ENCODE assay signal across 28 cellular contexts in the genomic region with DNA sequence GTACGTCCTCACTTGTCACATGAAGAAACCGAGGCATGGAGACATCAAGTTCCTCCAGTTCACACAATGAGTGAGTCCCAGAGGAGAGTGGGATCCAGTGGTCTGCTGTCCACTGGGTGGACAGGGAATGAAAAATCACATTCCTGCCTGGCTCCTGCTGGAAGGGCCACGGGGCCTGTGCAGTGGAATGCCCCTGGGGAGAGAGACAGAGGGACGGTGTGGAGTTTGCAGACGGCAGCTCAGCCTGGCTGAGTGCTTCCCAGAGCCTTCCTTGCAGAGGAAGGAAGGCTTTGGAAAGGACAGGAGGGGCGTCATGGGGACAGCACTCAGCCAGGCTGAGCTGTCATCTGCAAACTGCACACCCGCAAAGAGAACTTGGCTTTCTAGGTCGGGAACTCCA.
DNase-seq lines count a peak whose midpoint lies in the region; ATAC-seq, FAIRE-seq and TF ChIP-seq lines count a peak whose summit lies in the region.
"Had no signal": no experiment of that assay in that cellular context is flagged by ENCODE, and none has a peak within 500 bp of the region (broad histone marks: within the 10 kb centered on the region; RNA-seq: fewer than 3 reads in every experiment).

No MANE protein-coding gene starts in this region.

- no peak overlapping the region for H2AK5ac ChIP-seq in H1 (ENCODE audit: low read depth, low read length)

- H3K27ac Mint-ChIP-seq in nephron (peak overlapping the region in 2 of 3 experiments; percentile 53 to 78), glutamatergic neuron (ENCODE audit: unreplicated experiment) (no peak overlapping the region), CD14-positive monocyte (peak overlapping the region in 1 of 7 donors; percentile 17)

- H3K4me3 Mint-ChIP-seq in nephron (no peak overlapping the region), glutamatergic neuron (ENCODE audit: unreplicated experiment) (no peak overlapping the region), CD14-positive monocyte (no peak overlapping the region)
- H3K4me3 Mint-ChIP-seq: CD4-positive, CD25-positive, alpha-beta regulatory T cell; H9 had no signal

- H4K91ac ChIP-seq in H1 (replicated peaks; ENCODE audit: insufficient read length, low read length) = no peak overlapping the region

- H3K36me3 Mint-ChIP-seq in nephron (ENCODE audit: low read depth) (no peaks in the 10 kb centered on the region), glutamatergic neuron (ENCODE audit: unreplicated experiment) (no peaks in the 10 kb centered on the region), CD14-positive monocyte (no peaks in the 10 kb centered on the region)
- H3K36me3 Mint-ChIP-seq: CD4-positive, CD25-positive, alpha-beta regulatory T cell had no signal

- H3K14ac ChIP-seq in H1 (ENCODE audit: insufficient read length) = no peak overlapping the region

- no peak overlapping the region for H2BK120ac ChIP-seq in H1 (replicated peaks; ENCODE audit: low read depth, low read length)

- H3K79me2 ChIP-seq in H1 (ENCODE audit: control insufficient read depth in 1 of 2, insufficient read depth in 2 of 2, low read length in 2 of 2) = no peaks in the 10 kb centered on the region

- H3K56ac ChIP-seq in H1 (replicated peaks; ENCODE audit: insufficient read length, low read depth, low read length) = no peak overlapping the region

- H3K79me1 ChIP-seq in H1 (ENCODE audit: low read depth, low read length) = no peaks in the 10 kb centered on the region

- no peaks in the 10 kb centered on the region for H3K9me3 ChIP-seq in left ventricle myocardium inferior (replicated peaks)
- no peaks in the 10 kb centered on the region for H3K9me3 ChIP-seq in H1 (ENCODE audit: insufficient read depth in 2 of 2, low read depth in 1 of 2, low read length in 1 of 2)
- H3K9me3 ChIP-seq: BE2C, SJSA1 had no signal

- H3K27me3 Mint-ChIP-seq in nephron (ENCODE audit: low read depth) (peaks cover 3% of the 10 kb centered on the region), glutamatergic neuron (ENCODE audit: unreplicated experiment) (peaks cover 8% of the 10 kb centered on the region), CD14-positive monocyte (ENCODE audit: low read depth in 3 of 3) (peaks cover 0 to 10% (median 3%) of the 10 kb centered on the region in 3 donors)
- H3K27me3 Mint-ChIP-seq: CD4-positive, CD25-positive, alpha-beta regulatory T cell had no signal

- no peak overlapping the region for H2BK20ac ChIP-seq in H1 (ENCODE audit: low read length)

- TF ChIP-seq EP300 in H1 (IDR thresholded peaks at IDR 0.05; ENCODE audit: borderline replicate concordance in 1 of 2, low read depth in 2 of 2, low read length in 2 of 2) = no peak

- H3K18ac ChIP-seq in H1 (ENCODE audit: extremely low read depth, low read length) = no peak overlapping the region

- TF ChIP-seq CTCF in left ventricle myocardium inferior (IDR thresholded peaks at IDR 0.05; ENCODE audit: borderline replicate concordance) (no peak), H1 (IDR thresholded peaks at IDR 0.05; ENCODE audit: control extremely low read depth in 1 of 3, insufficient read depth in 1 of 3, low read depth in 1 of 3, low read length in 3 of 3) (no peak), nephron (IDR thresholded peaks at IDR 0.05; ENCODE audit: unreplicated experiment in 3 of 3) (no peak), glutamatergic neuron (IDR thresholded peaks at IDR 0.05; ENCODE audit: partially characterized antibody, unreplicated experiment) (no peak), CD14-positive monocyte (IDR thresholded peaks at IDR 0.05) (no peak)

- FAIRE-seq in H1 (lab: Jason Lieb, UNC) = no peak
- FAIRE-seq: GM18507, HTR-8/SVneo had no signal

- no peak overlapping the region for H3K4me3 ChIP-seq in left ventricle myocardium inferior
- H3K4me3 ChIP-seq in H1 (ENCODE audit: extremely low read depth in 1 of 4, insufficient read depth in 2 of 4, low read depth in 3 of 4, low read length in 4 of 4) = no peak overlapping the region
- H3K4me3 ChIP-seq: SJSA1 had no signal

- no peak overlapping the region for H4K5ac ChIP-seq in H1 (ENCODE audit: insufficient read length, low read depth, low read length)

- TF ChIP-seq RAD21 in H1 (IDR thresholded peaks at IDR 0.05 in 1 of 2, conservative IDR thresholded peaks at IDR 0.05 in 1 of 2; ENCODE audit: low read depth in 2 of 2, low read length in 2 of 2) = no peak

- ATAC-seq in Right ventricle myocardium superior (ENCODE audit: poor library complexity) = no peak
- ATAC-seq: PC-3 had no signal

- H3K23ac ChIP-seq in H1 (ENCODE audit: insufficient read length) = no peak overlapping the region

- no peaks in the 10 kb centered on the region for H3K23me2 ChIP-seq in H1 (ENCODE audit: low read depth, low read length)

- no peak for TF ChIP-seq POLR2A in H1 (IDR thresholded peaks at IDR 0.05; ENCODE audit: control extremely low read depth in 1 of 2, low read depth in 2 of 2, low read length in 2 of 2)

- CTCF ChIA-PET in H1 (lab: Charles Lee; ENCODE audit: partially characterized antibody) = interaction anchor here (1.2 to 1.8 kb wide), 7 partner anchors 9 to 151 kb away, joined by 3 to 6 read pairs (median 5); a partner anchor contains a TSS

- H3K27me3 ChIP-seq in left ventricle myocardium inferior (ENCODE audit: low read depth) = no peaks in the 10 kb centered on the region
- H3K27me3 ChIP-seq in H1 (replicated peaks in 1 of 4; ENCODE audit: control insufficient read depth in 3 of 4, extremely low read depth in 1 of 4, insufficient read depth in 3 of 4, low read length in 3 of 4) = no peaks in the 10 kb centered on the region
- H3K27me3 ChIP-seq: BE2C, SJSA1 had no signal

- intact Hi-C loops in Right ventricle myocardium superior (cut with DNase I) = no loop called here
- intact Hi-C loops in left ventricle myocardium inferior (cut with micrococcal nuclease) = no loop called here
- intact Hi-C loops in CD14-positive monocyte (cut with micrococcal nuclease) = no loop called here

- H3K4me1 Mint-ChIP-seq in nephron = peaks cover 73% of the 10 kb centered on the region
- H3K4me1 Mint-ChIP-seq in glutamatergic neuron (ENCODE audit: low read depth, unreplicated experiment) = peaks cover 17% of the 10 kb centered on the region
- peaks cover 2% of the 10 kb centered on the region for H3K4me1 Mint-ChIP-seq in CD14-positive monocyte
- H3K4me1 Mint-ChIP-seq: CD4-positive, CD25-positive, alpha-beta regulatory T cell had no signal

- H4K20me1 ChIP-seq in H1 (replicated peaks in 1 of 2; ENCODE audit: control insufficient read depth in 1 of 2, insufficient read depth in 2 of 2, low read length in 2 of 2) = no peaks in the 10 kb centered on the region

- H3K27ac ChIP-seq in left ventricle myocardium inferior (replicated peaks) (no peak overlapping the region), H1 (ENCODE audit: low read depth, low read length) (no peak overlapping the region)
- H3K27ac ChIP-seq: SJSA1 had no signal

- H3K4me1 ChIP-seq in left ventricle myocardium inferior (peaks cover 35% of the 10 kb centered on the region), H1 (replicated peaks in 1 of 4; ENCODE audit: control insufficient read depth in 3 of 4, insufficient read depth in 4 of 4, low read length in 3 of 4) (peaks cover 0 to 9% (median 0%) of the 10 kb centered on the region in 4 experiments; a peak in 2 of 7 replicates)
- H3K4me1 ChIP-seq: BE2C had no signal

- POLR2A ChIA-PET in H1 (lab: Charles Lee; ENCODE audit: partially characterized antibody) = interaction anchor here (0.9 to 1.4 kb wide), 2 partner anchors 11 to 31 kb away, joined by 3 to 4 read pairs; no protein-coding TSS in a partner anchor

- H3K9me3 Mint-ChIP-seq in nephron = no peaks in the 10 kb centered on the region
- peaks cover 9% of the 10 kb centered on the region for H3K9me3 Mint-ChIP-seq in glutamatergic neuron (ENCODE audit: unreplicated experiment)
- H3K9me3 Mint-ChIP-seq in CD14-positive monocyte = no peaks in the 10 kb centered on the region
- H3K9me3 Mint-ChIP-seq: CD4-positive, CD25-positive, alpha-beta regulatory T cell; H9 had no signal

- no peak overlapping the region for H3K9ac ChIP-seq in H1 (replicated peaks in 1 of 4; ENCODE audit: extremely low read depth in 1 of 4, low read depth in 3 of 4, low read length in 3 of 4)

- no peak overlapping the region for H2BK15ac ChIP-seq in H1 (ENCODE audit: low read length)

- no peak overlapping the region for H2BK5ac ChIP-seq in H1 (ENCODE audit: low read depth, low read length)

- H4K8ac ChIP-seq in H1 (ENCODE audit: extremely low read depth, insufficient read depth, low read length) = peak overlapping the region; percentile 22; the same call in 1 of the 2 replicates

- WGBS in H1 (ENCODE audit: extremely low coverage in 1 of 2, insufficient coverage in 1 of 2, insufficient read length in 1 of 2, insufficient replicate concordance in 2 of 2, low coverage in 1 of 2, low lambda C conversion rate in 2 of 2, missing lambda C conversion rate in 1 of 2), 2 experiments = 84% methylated on average over 8 of the region's 8 CpGs; no CpG with 5 or more reads in 1 of the 2 experiments

- no peak overlapping the region for H3K4ac ChIP-seq in H1 (replicated peaks; ENCODE audit: insufficient read length, low read depth, low read length)

- no peak overlapping the region for H2BK12ac ChIP-seq in H1 (ENCODE audit: low read depth, low read length)

- H2AFZ ChIP-seq in H1 (ENCODE audit: low read length) = no peak overlapping the region

- H3K36me3 ChIP-seq in left ventricle myocardium inferior = no peaks in the 10 kb centered on the region
- H3K36me3 ChIP-seq in H1 (ENCODE audit: control insufficient read depth in 2 of 4, insufficient read depth in 4 of 4, low read length in 3 of 4) = no peaks in the 10 kb centered on the region
- H3K36me3 ChIP-seq: BE2C, SJSA1 had no signal

- peak; percentile 12 for DNase-seq in Right ventricle myocardium superior
- DNase-seq in left ventricle myocardium inferior = no peak
- no peak for DNase-seq in H1 (ENCODE audit: low read depth in 1 of 2, low spot score in 2 of 2)
- peak; percentile 23 for DNase-seq in retina
- no peak for DNase-seq in glutamatergic neuron
- DNase-seq in CD14-positive monocyte (ENCODE audit: low spot score) = no peak
- no peak for DNase-seq in activated CD4-positive, alpha-beta T cell treated with anti-CD3 and anti-CD28 coated beads, Interleukin-2, amount 50 U/mL, for 48 hours
- DNase-seq: 8988T; ACHN; BE2C; CD4-positive, CD25-positive, alpha-beta regulatory T cell; DMS153; DND-41; H9; KBM-7; MV-4-11; NCI-H1105; NCI-H1436 treated with DMSO at 0.1 percent for 48 hours; NCI-H187 treated with DMSO at 0.1 percent for 48 hours; NCI-H2107; NCI-H446; NCI-H524 treated with DMSO at 0.1 percent for 48 hours; NCI-H774; PC-3 had no signal

- H3K4me2 ChIP-seq in H1 (ENCODE audit: insufficient read depth in 1 of 2, low read depth in 2 of 2, low read length in 2 of 2) = no peak overlapping the region

TF ChIP-seq in H1, 55 proteins besides CTCF, POLR2A, EP300 and RAD21 (continues in another document):
- no peak for TF ChIP-seq TCF12 (IDR thresholded peaks at IDR 0.05; ENCODE audit: low read depth, low read length)
- no peak for TF ChIP-seq TBP (IDR thresholded peaks at IDR 0.05; ENCODE audit: low read depth, low read length)
- no peak for TF ChIP-seq EZH2 (IDR thresholded peaks at IDR 0.05; ENCODE audit: low read depth, low read length, severe bottlenecking)
- no peak for TF ChIP-seq ZNF274 (IDR thresholded peaks at IDR 0.05; ENCODE audit: borderline replicate concordance, extremely low read depth, low read length)
- TF ChIP-seq HDAC2 (IDR thresholded peaks at IDR 0.05; ENCODE audit: borderline replicate concordance in 1 of 2, low read depth in 2 of 2, low read length in 2 of 2) = no peak

Comparison
In these comparisons a context has a peak if more than half of its experiments do, and no peak if none do; other contexts are left out.
1. DNase-seq: peak in Right ventricle myocardium superior (single experiment) and retina (single experiment); none in left ventricle myocardium inferior (single experiment), H1 (0 of 2), glutamatergic neuron (single experiment), CD14-positive monocyte (single experiment) and activated CD4-positive, alpha-beta T cell treated with anti-CD3 and anti-CD28 coated beads, Interleukin-2, amount 50 U/mL, for 48 hours (0 of 2).